1 cellular context compared by ENCODE assay signal in genomic region chr19:49677232-49677881, GRCh38.
TF ChIP-seq lines count a peak whose summit lies in the region.

Gene PRMT1, plus strand, starts transcription at chr19:49677271. Its CDS starts 10 bp downstream, at chr19:49677281.

TF ChIP-seq in WTC11, 78 proteins besides CTCF, POLR2A, EP300 and RAD21 (continued from another document):
- TF ChIP-seq, protein P1, sequence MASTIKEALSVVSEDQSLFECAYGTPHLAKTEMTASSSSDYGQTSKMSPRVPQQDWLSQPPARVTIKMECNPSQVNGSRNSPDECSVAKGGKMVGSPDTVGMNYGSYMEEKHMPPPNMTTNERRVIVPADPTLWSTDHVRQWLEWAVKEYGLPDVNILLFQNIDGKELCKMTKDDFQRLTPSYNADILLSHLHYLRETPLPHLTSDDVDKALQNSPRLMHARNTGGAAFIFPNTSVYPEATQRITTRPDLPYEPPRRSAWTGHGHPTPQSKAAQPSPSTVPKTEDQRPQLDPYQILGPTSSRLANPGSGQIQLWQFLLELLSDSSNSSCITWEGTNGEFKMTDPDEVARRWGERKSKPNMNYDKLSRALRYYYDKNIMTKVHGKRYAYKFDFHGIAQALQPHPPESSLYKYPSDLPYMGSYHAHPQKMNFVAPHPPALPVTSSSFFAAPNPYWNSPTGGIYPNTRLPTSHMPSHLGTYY (CRISPR knock-in tag; IDR thresholded peaks at IDR 0.05): peak; percentile 78; the same call in 1 of the 2 replicates
- TF ChIP-seq ZSCAN18 (CRISPR knock-in tag; IDR thresholded peaks at IDR 0.05) (no peak), HMGA2 (CRISPR knock-in tag; IDR thresholded peaks at IDR 0.05) (0 out of 2 replicates have a peak, but pooled peaks have one; percentile 15), ELF4 (CRISPR knock-in tag; IDR thresholded peaks at IDR 0.05; ENCODE audit: low read depth) (no peak), PRRX2 (CRISPR knock-in tag; IDR thresholded peaks at IDR 0.05) (0 out of 2 replicates have a peak, but pooled peaks have one; percentile 45), E2F1 (CRISPR knock-in tag; IDR thresholded peaks at IDR 0.05) (no peak), FOXP1 (CRISPR knock-in tag; IDR thresholded peaks at IDR 0.05; ENCODE audit: borderline replicate concordance) (0 out of 2 replicates have a peak, but pooled peaks have one; percentile 67), ZNF396 (CRISPR knock-in tag; IDR thresholded peaks at IDR 0.05; ENCODE audit: borderline replicate concordance) (no peak), RELA (CRISPR knock-in tag; IDR thresholded peaks at IDR 0.05; ENCODE audit: borderline replicate concordance) (no peak), TEAD1 (CRISPR knock-in tag; IDR thresholded peaks at IDR 0.05) (peak; percentile 56), ARID4B (CRISPR knock-in tag; IDR thresholded peaks at IDR 0.05; ENCODE audit: borderline replicate concordance) (peak; percentile 89; the same call in 1 of the 2 replicates), NR3C1 (CRISPR knock-in tag; conservative IDR thresholded peaks at IDR 0.05; ENCODE audit: low read depth) (0 out of 2 replicates have a peak, but pooled peaks have one; percentile 72), CREM (CRISPR knock-in tag; IDR thresholded peaks at IDR 0.05) (no peak), NFE2L1 (CRISPR knock-in tag; IDR thresholded peaks at IDR 0.05) (peak; percentile 63; the same call in 1 of the 2 replicates), ZNF416 (CRISPR knock-in tag; IDR thresholded peaks at IDR 0.05) (peak; percentile 95), GABPB1 (CRISPR knock-in tag; IDR thresholded peaks at IDR 0.05) (0 out of 2 replicates have a peak, but pooled peaks have one; percentile 2), NFATC4 (CRISPR knock-in tag; IDR thresholded peaks at IDR 0.05) (peak; percentile 86), ZBTB21 (CRISPR knock-in tag; IDR thresholded peaks at IDR 0.05; ENCODE audit: borderline replicate concordance) (0 out of 2 replicates have a peak, but pooled peaks have one; percentile 31), CREB1 (CRISPR knock-in tag; IDR thresholded peaks at IDR 0.05) (peak; percentile 60; the same call in 1 of the 2 replicates), TP53 (CRISPR knock-in tag; IDR thresholded peaks at IDR 0.05) (0 out of 2 replicates have a peak, but pooled peaks have one; percentile 43), ZNF317 (CRISPR knock-in tag; IDR thresholded peaks at IDR 0.05; ENCODE audit: borderline replicate concordance, low read depth) (0 out of 2 replicates have a peak, but pooled peaks have one; percentile 20), JUN (CRISPR knock-in tag; IDR thresholded peaks at IDR 0.05) (peak; percentile 78; the same call in 1 of the 2 replicates), OVOL2 (CRISPR knock-in tag; IDR thresholded peaks at IDR 0.05; ENCODE audit: borderline replicate concordance) (no peak), SMAD3 (CRISPR knock-in tag; IDR thresholded peaks at IDR 0.05; ENCODE audit: borderline replicate concordance) (0 out of 2 replicates have a peak, but pooled peaks have one; percentile 7), KAT7 (CRISPR knock-in tag; IDR thresholded peaks at IDR 0.05; ENCODE audit: borderline replicate concordance) (peak; percentile 63; the same call in 1 of the 2 replicates), ZNF423 (CRISPR knock-in tag; IDR thresholded peaks at IDR 0.05) (no peak)
- TF ChIP-seq, protein P2, sequence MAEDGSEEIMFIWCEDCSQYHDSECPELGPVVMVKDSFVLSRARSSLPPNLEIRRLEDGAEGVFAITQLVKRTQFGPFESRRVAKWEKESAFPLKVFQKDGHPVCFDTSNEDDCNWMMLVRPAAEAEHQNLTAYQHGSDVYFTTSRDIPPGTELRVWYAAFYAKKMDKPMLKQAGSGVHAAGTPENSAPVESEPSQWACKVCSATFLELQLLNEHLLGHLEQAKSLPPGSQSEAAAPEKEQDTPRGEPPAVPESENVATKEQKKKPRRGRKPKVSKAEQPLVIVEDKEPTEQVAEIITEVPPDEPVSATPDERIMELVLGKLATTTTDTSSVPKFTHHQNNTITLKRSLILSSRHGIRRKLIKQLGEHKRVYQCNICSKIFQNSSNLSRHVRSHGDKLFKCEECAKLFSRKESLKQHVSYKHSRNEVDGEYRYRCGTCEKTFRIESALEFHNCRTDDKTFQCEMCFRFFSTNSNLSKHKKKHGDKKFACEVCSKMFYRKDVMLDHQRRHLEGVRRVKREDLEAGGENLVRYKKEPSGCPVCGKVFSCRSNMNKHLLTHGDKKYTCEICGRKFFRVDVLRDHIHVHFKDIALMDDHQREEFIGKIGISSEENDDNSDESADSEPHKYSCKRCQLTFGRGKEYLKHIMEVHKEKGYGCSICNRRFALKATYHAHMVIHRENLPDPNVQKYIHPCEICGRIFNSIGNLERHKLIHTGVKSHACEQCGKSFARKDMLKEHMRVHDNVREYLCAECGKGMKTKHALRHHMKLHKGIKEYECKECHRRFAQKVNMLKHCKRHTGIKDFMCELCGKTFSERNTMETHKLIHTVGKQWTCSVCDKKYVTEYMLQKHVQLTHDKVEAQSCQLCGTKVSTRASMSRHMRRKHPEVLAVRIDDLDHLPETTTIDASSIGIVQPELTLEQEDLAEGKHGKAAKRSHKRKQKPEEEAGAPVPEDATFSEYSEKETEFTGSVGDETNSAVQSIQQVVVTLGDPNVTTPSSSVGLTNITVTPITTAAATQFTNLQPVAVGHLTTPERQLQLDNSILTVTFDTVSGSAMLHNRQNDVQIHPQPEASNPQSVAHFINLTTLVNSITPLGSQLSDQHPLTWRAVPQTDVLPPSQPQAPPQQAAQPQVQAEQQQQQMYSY (CRISPR knock-in tag; IDR thresholded peaks at IDR 0.05): no peak
- TF ChIP-seq, protein P3, sequence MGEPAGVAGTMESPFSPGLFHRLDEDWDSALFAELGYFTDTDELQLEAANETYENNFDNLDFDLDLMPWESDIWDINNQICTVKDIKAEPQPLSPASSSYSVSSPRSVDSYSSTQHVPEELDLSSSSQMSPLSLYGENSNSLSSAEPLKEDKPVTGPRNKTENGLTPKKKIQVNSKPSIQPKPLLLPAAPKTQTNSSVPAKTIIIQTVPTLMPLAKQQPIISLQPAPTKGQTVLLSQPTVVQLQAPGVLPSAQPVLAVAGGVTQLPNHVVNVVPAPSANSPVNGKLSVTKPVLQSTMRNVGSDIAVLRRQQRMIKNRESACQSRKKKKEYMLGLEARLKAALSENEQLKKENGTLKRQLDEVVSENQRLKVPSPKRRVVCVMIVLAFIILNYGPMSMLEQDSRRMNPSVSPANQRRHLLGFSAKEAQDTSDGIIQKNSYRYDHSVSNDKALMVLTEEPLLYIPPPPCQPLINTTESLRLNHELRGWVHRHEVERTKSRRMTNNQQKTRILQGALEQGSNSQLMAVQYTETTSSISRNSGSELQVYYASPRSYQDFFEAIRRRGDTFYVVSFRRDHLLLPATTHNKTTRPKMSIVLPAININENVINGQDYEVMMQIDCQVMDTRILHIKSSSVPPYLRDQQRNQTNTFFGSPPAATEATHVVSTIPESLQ (CRISPR knock-in tag; IDR thresholded peaks at IDR 0.05): no peak
- TF ChIP-seq, protein P4, sequence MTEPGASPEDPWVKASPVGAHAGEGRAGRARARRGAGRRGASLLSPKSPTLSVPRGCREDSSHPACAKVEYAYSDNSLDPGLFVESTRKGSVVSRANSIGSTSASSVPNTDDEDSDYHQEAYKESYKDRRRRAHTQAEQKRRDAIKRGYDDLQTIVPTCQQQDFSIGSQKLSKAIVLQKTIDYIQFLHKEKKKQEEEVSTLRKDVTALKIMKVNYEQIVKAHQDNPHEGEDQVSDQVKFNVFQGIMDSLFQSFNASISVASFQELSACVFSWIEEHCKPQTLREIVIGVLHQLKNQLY (CRISPR knock-in tag; IDR thresholded peaks at IDR 0.05): no peak
- TF ChIP-seq, protein P5, sequence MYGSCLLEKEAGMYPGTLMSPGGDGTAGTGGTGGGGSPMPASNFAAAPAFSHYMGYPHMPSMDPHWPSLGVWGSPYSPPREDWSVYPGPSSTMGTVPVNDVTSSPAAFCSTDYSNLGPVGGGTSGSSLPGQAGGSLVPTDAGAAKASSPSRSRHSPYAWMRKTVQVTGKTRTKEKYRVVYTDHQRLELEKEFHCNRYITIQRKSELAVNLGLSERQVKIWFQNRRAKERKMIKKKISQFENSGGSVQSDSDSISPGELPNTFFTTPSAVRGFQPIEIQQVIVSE (CRISPR knock-in tag; IDR thresholded peaks at IDR 0.05; ENCODE audit: borderline replicate concordance): no peak
- TF ChIP-seq, protein P6, sequence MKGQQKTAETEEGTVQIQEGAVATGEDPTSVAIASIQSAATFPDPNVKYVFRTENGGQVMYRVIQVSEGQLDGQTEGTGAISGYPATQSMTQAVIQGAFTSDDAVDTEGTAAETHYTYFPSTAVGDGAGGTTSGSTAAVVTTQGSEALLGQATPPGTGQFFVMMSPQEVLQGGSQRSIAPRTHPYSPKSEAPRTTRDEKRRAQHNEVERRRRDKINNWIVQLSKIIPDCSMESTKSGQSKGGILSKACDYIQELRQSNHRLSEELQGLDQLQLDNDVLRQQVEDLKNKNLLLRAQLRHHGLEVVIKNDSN (CRISPR knock-in tag; IDR thresholded peaks at IDR 0.05): peak; percentile 86
- TF ChIP-seq, protein P7, sequence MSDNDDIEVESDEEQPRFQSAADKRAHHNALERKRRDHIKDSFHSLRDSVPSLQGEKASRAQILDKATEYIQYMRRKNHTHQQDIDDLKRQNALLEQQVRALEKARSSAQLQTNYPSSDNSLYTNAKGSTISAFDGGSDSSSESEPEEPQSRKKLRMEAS (CRISPR knock-in tag; IDR thresholded peaks at IDR 0.05): peak; percentile 90
- TF ChIP-seq, protein P8, sequence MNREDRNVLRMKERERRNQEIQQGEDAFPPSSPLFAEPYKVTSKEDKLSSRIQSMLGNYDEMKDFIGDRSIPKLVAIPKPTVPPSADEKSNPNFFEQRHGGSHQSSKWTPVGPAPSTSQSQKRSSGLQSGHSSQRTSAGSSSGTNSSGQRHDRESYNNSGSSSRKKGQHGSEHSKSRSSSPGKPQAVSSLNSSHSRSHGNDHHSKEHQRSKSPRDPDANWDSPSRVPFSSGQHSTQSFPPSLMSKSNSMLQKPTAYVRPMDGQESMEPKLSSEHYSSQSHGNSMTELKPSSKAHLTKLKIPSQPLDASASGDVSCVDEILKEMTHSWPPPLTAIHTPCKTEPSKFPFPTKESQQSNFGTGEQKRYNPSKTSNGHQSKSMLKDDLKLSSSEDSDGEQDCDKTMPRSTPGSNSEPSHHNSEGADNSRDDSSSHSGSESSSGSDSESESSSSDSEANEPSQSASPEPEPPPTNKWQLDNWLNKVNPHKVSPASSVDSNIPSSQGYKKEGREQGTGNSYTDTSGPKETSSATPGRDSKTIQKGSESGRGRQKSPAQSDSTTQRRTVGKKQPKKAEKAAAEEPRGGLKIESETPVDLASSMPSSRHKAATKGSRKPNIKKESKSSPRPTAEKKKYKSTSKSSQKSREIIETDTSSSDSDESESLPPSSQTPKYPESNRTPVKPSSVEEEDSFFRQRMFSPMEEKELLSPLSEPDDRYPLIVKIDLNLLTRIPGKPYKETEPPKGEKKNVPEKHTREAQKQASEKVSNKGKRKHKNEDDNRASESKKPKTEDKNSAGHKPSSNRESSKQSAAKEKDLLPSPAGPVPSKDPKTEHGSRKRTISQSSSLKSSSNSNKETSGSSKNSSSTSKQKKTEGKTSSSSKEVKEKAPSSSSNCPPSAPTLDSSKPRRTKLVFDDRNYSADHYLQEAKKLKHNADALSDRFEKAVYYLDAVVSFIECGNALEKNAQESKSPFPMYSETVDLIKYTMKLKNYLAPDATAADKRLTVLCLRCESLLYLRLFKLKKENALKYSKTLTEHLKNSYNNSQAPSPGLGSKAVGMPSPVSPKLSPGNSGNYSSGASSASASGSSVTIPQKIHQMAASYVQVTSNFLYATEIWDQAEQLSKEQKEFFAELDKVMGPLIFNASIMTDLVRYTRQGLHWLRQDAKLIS (CRISPR knock-in tag; IDR thresholded peaks at IDR 0.05; ENCODE audit: borderline replicate concordance): no peak
TF ChIP-seq in WTC11: peak in this region for 30.
